Comparison of ENCODE assay signal across 8 cellular contexts in the genomic region with DNA sequence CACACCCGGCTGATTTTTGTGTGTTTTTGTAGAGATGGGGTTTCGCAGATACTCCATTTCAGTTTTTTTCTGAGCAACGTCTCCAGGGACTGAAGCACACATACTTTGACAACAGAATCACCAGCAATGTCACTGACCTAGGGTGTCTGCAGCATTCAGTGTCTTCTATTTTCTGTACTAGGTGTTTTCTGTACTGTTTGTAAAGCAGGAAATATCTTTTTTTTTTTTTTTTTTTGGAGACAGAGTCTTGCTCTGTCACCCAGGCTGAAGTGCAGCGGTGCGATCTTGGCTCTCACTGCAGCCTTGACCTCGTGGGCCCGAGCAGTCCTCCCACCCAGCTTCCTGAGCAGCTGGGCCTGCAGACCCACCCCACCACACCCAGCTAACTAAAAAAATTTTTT. TPM values are rescaled to one million over a fixed set of nuclear protein-coding genes. Genes with fewer than 3 reads are reported as not detected.
DNase-seq lines count a peak whose midpoint lies in the region; ATAC-seq and TF ChIP-seq lines count a peak whose summit lies in the region.

No MANE protein-coding gene starts in this region.

- H3K27ac Mint-ChIP-seq in activated CD8-positive, alpha-beta memory T cell treated with anti-CD3 and anti-CD28 coated beads, Interleukin-2, amount 10 ng/mL, durations not matched to agents 7 days and 5 days, result peak overlapping the region; percentile 76

- peaks cover 49% of the 10 kb centered on the region for H3K4me1 ChIP-seq in testis

- H3K27me3 Mint-ChIP-seq in activated CD8-positive, alpha-beta memory T cell treated with anti-CD3 and anti-CD28 coated beads, Interleukin-2, amount 10 ng/mL, durations not matched to agents 7 days and 5 days, result no peaks in the 10 kb centered on the region

- no peak for TF ChIP-seq POLR2A in testis (IDR thresholded peaks at IDR 0.05)

- TF ChIP-seq CTCF in testis (IDR thresholded peaks at IDR 0.05), result no peak

- H3K9me3 ChIP-seq in testis, result no peaks in the 10 kb centered on the region

- H3K36me3 ChIP-seq in testis (ENCODE audit: low read depth, missing control alignments), result no peaks in the 10 kb centered on the region

- peak; percentile 34 for ATAC-seq in activated CD8-positive, alpha-beta memory T cell treated with anti-CD3 and anti-CD28 coated beads, Interleukin-2, amount 10 ng/mL, durations not matched to agents 7 days and 5 days
- peak; percentile 43 for ATAC-seq in HG03520 (IDR thresholded peaks at IDR 0.05; ENCODE audit: unreplicated experiment)

- no peak for DNase-seq in activated CD8-positive, alpha-beta memory T cell treated with anti-CD3 and anti-CD28 coated beads, Interleukin-2, amount 10 ng/mL, durations not matched to agents 7 days and 5 days
- no peak for DNase-seq in activated CD8-positive, alpha-beta memory T cell treated with anti-CD3 and anti-CD28 coated beads, Interleukin-2, amount 50 U/mL, for 4 hours
- DNase-seq in germinal center (ENCODE audit: low spot score), result peak; percentile 54
- DNase-seq in testis, result peak; percentile 33
- no peak for DNase-seq in NCI-H1694 (lab: John Stamatoyannopoulos, UW)
- no peak for DNase-seq in SIG-M5 (lab: John Stamatoyannopoulos, UW)
- DNase-seq in MV-4-11 (lab: John Stamatoyannopoulos, UW), result no peak

- CTCF ChIA-PET in activated CD8-positive, alpha-beta memory T cell treated with anti-CD3 and anti-CD28 coated beads, Interleukin-2, amount 10 ng/mL, durations not matched to agents 7 days and 5 days (lab: Charles Lee), result interaction anchor here (0.6 to 0.7 kb wide), 2 partner anchors 14 to 88 kb away, joined by 3 read pairs; no protein-coding TSS in a partner anchor

- intact Hi-C loops in testis (cut with DNase I; ENCODE audit: low total_unique reads), result no loop called here

- H3K4me3 ChIP-seq in testis, result no peak overlapping the region

- H3K4me3 Mint-ChIP-seq in activated CD8-positive, alpha-beta memory T cell treated with anti-CD3 and anti-CD28 coated beads, Interleukin-2, amount 10 ng/mL, durations not matched to agents 7 days and 5 days, result no peak overlapping the region

- peaks cover 30% of the 10 kb centered on the region for H3K36me3 Mint-ChIP-seq in activated CD8-positive, alpha-beta memory T cell treated with anti-CD3 and anti-CD28 coated beads, Interleukin-2, amount 10 ng/mL, durations not matched to agents 7 days and 5 days

- H3K27me3 ChIP-seq in testis, result no peaks in the 10 kb centered on the region

- 29% methylated on average over 7 of the region's 7 CpGs for WGBS in testis, 2 donors

- H3K27ac ChIP-seq in testis, result peak overlapping the region in 1 of 2 donors; percentile 3

- H3K9me3 Mint-ChIP-seq in activated CD8-positive, alpha-beta memory T cell treated with anti-CD3 and anti-CD28 coated beads, Interleukin-2, amount 10 ng/mL, durations not matched to agents 7 days and 5 days (ENCODE audit: low read depth), result no peaks in the 10 kb centered on the region

- peaks cover 55% of the 10 kb centered on the region for H3K4me1 Mint-ChIP-seq in activated CD8-positive, alpha-beta memory T cell treated with anti-CD3 and anti-CD28 coated beads, Interleukin-2, amount 10 ng/mL, durations not matched to agents 7 days and 5 days

RNA-seq across cellular contexts. Expression of a gene that starts 8.8 kb away (rescaled TPM):
- total RNA-seq in activated CD8-positive, alpha-beta memory T cell treated with anti-CD3 and anti-CD28 coated beads, Interleukin-2, amount 10 ng/mL, durations not matched to agents 7 days and 5 days, result 100 to 1,000 TPM; 251 to 260 TPM
- 100 to 1,000 TPM; 318 to 355 TPM for total RNA-seq in testis
- polyA plus RNA-seq in testis (ENCODE audit: insufficient read depth, low read depth, low replicate concordance), result 233 TPM

RNA-seq across cellular contexts. Expression of a gene that starts 59.6 kb away (rescaled TPM):
- total RNA-seq in activated CD8-positive, alpha-beta memory T cell treated with anti-CD3 and anti-CD28 coated beads, Interleukin-2, amount 10 ng/mL, durations not matched to agents 7 days and 5 days, result 100 to 1,000 TPM in 1 of 2 experiments, 10 to 100 TPM in 1; 88.0 to 105 TPM
- total RNA-seq in testis, result 10 to 100 TPM; 45.0 to 47.3 TPM
- polyA plus RNA-seq in testis (ENCODE audit: insufficient read depth, low read depth, low replicate concordance), result 26.6 TPM

Comparison
In these comparisons a context has a peak if more than half of its experiments do, and no peak if none do; other contexts are left out.
1. DNase-seq: peak in germinal center (single experiment) and testis (single experiment); none in activated CD8-positive, alpha-beta memory T cell treated with anti-CD3 and anti-CD28 coated beads, Interleukin-2, amount 10 ng/mL, durations not matched to agents 7 days and 5 days (single experiment), activated CD8-positive, alpha-beta memory T cell treated with anti-CD3 and anti-CD28 coated beads, Interleukin-2, amount 50 U/mL, for 4 hours (single experiment), NCI-H1694 (single experiment), SIG-M5 (single experiment) and MV-4-11 (single experiment).